Comparison of ENCODE assay signal across 28 cellular contexts in the genomic region with DNA sequence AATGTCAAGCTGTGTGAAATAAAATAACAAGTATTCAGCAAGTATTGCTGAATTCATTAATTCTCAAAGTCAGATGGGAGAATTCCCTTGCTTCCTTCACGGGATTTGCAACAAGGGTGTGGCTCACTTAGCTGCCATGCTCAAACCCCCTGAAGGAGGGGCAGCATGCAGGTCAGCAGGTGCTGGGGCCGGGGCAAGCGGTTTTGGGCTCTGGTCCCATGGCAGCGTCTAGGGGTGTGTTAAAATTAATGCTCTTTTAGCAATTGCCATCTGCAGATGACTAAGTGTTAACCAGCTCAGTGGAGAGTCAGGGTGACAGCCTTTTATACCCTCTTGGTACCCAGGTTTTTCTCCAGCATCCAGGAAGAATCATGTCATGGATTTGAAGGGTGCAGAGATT.
"Had no signal": no experiment of that assay in that cellular context is flagged by ENCODE, and none has a peak within 500 bp of the region (broad histone marks: within the 10 kb centered on the region; RNA-seq: fewer than 3 reads in every experiment).

No MANE protein-coding gene starts in this region.

- H3K36me3 ChIP-seq: adrenal gland, heart left ventricle had no signal

- H3K27ac ChIP-seq: adrenal gland, body of pancreas had no signal

- H3K27me3 ChIP-seq: adrenal gland, body of pancreas, heart left ventricle had no signal

- FAIRE-seq: colon, frontal cortex had no signal

- DNase-seq: activated CD4-positive, alpha-beta memory T cell treated with anti-CD3 and anti-CD28 coated beads for 36 hours; activated CD4-positive, alpha-beta T cell treated with anti-CD3 and anti-CD28 coated beads for 36 hours; activated CD4-positive, alpha-beta T cell treated with anti-CD3 and anti-CD28 coated beads, Interleukin-2, amount 10 ng/mL, durations not matched to agents 24 days and 14 days; activated CD4-positive, CD25-positive, alpha-beta regulatory T cell; activated CD4-positive, CD25-positive, alpha-beta regulatory T cell treated with anti-CD3 and anti-CD28 coated beads, Interleukin-2, amount 50 U/mL, for 72 hours; activated CD8-positive, alpha-beta memory T cell treated with anti-CD3 and anti-CD28 coated beads, Interleukin-2, amount 10 ng/mL, durations not matched to agents 7 days and 5 days; activated CD8-positive, alpha-beta memory T cell treated with anti-CD3 and anti-CD28 coated beads, Interleukin-2, amount 50 U/mL, for 4 hours; activated CD8-positive, alpha-beta T cell treated with anti-CD3 and anti-CD28 coated beads, Interleukin-2, amount 10 ng/mL, durations not matched to agents 7 days and 5 days; activated effector memory CD4-positive, alpha-beta T cell treated with anti-CD3 and anti-CD28 coated beads, Interleukin-2, amount 50 U/mL, for 16 hours; activated naive CD4-positive, alpha-beta T cell treated with anti-CD3 and anti-CD28 coated beads for 36 hours; activated naive CD8-positive, alpha-beta T cell treated with anti-CD3 and anti-CD28 coated beads for 36 hours; activated naive CD8-positive, alpha-beta T cell treated with anti-CD3 and anti-CD28 coated beads, Interleukin-2, amount 50 U/mL, for 24 hours; activated T-cell treated with anti-CD3 and anti-CD28 coated beads, Interleukin-2, amount 50 U/mL, for 1 hour; activated T-cell treated with anti-CD3 and anti-CD28 coated beads, Interleukin-2, amount 50 U/mL, for 48 hours; adrenal gland; amygdala; aorta; body of pancreas; caudate nucleus; cortex of kidney; effector CD4-positive, alpha-beta T cell; effector memory CD8-positive, alpha-beta T cell; heart left ventricle; T-helper 17 cell; T1000 had no signal

- ATAC-seq: activated CD4-positive, alpha-beta T cell treated with anti-CD3 and anti-CD28 coated beads for 36 hours; activated CD8-positive, alpha-beta memory T cell treated with anti-CD3 and anti-CD28 coated beads, Interleukin-2, amount 10 ng/mL, durations not matched to agents 7 days and 5 days; activated CD8-positive, alpha-beta T cell treated with anti-CD3 and anti-CD28 coated beads, Interleukin-2, amount 10 ng/mL, durations not matched to agents 7 days and 5 days; activated naive CD8-positive, alpha-beta T cell treated with anti-CD3 and anti-CD28 coated beads, Interleukin-2, amount 50 U/mL, for 24 hours; body of pancreas; effector memory CD8-positive, alpha-beta T cell; esophagus mucosa; T-helper 17 cell had no signal

- H3K4me1 ChIP-seq: adrenal gland, body of pancreas had no signal

- H3K4me3 ChIP-seq: adrenal gland, body of pancreas, heart left ventricle had no signal

- H3K9me3 ChIP-seq: adrenal gland, body of pancreas had no signal
